ENCODE assay signal across 16 cellular contexts in genomic region chr5:72465068-72465467, GRCh38. TPM values are rescaled to one million over a fixed set of nuclear protein-coding genes. Genes with fewer than 3 reads are reported as not detected.
DNase-seq lines count a peak whose midpoint lies in the region; ATAC-seq and TF ChIP-seq lines count a peak whose summit lies in the region.
"Had no signal": no experiment of that assay in that cellular context is flagged by ENCODE, and none has a peak within 500 bp of the region (broad histone marks: within the 10 kb centered on the region; RNA-seq: fewer than 3 reads in every experiment).

No MANE protein-coding gene starts in this region.

- H3K27ac Mint-ChIP-seq in immature natural killer cell, result no peak overlapping the region
- H3K27ac Mint-ChIP-seq: activated B cell treated with CpG ODN at 0.5 μM for 24 hours had no signal

- no peak for TF ChIP-seq POLR2A in NB4 (IDR thresholded peaks at IDR 0.05; ENCODE audit: extremely low read depth, insufficient read length)

- peaks cover 0 to 2% (median 0%) of the 10 kb centered on the region in 6 donors for H3K9me3 Mint-ChIP-seq in immature natural killer cell
- H3K9me3 Mint-ChIP-seq: activated B cell treated with CpG ODN at 0.5 μM for 24 hours; activated T-helper 2 cell treated with anti-CD3 and anti-CD28 coated beads, Interferon-gamma antibody, Interleukin-2, Interleukin-4, amounts not matched to agents 10 μg/mL and 5 μg/mL and 100 μg/mL, durations not matched to agents 14 hours and 24 hours and 36 hours had no signal

- no peak overlapping the region for H3K4me3 Mint-ChIP-seq in immature natural killer cell
- H3K4me3 Mint-ChIP-seq: activated B cell treated with CpG ODN at 0.5 μM for 24 hours had no signal

- ATAC-seq in GM19395 (IDR thresholded peaks at IDR 0.05; ENCODE audit: unreplicated experiment) (peak; percentile 26), HG02852 (IDR thresholded peaks at IDR 0.05; ENCODE audit: unreplicated experiment) (peak; percentile 38)

- H3K36me3 Mint-ChIP-seq in immature natural killer cell, result no peaks in the 10 kb centered on the region

- TF ChIP-seq CTCF in NB4 (IDR thresholded peaks at IDR 0.05; ENCODE audit: low read depth, low read length), result no peak

- DNase-seq in NB4 (ENCODE audit: low read depth) (no peak), HT-29 (ENCODE audit: low spot score) (no peak), KBM-7 (no peak), mucosa of gallbladder (ENCODE audit: low spot score) (no peak), immature natural killer cell (no peak)
- DNase-seq: activated B cell treated with CpG ODN at 0.5 μM for 24 hours, HCEC 1CT, islet precursor cell, NCI-H446 treated with DMSO at 0.1 percent for 48 hours, ovary, trophoblast cell had no signal

- H3K4me3 ChIP-seq in GM08714 (ENCODE audit: low read length) (peak overlapping the region; percentile 37; the same call in 1 of the 2 replicates), NB4 (ENCODE audit: low read depth, low read length) (peak overlapping the region; percentile 50)
- H3K4me3 ChIP-seq: cardiac muscle cell, ovary had no signal

- H3K27me3 Mint-ChIP-seq in immature natural killer cell (ENCODE audit: low read depth in 3 of 3), result peaks cover 0 to 4% (median 2%) of the 10 kb centered on the region in 3 donors
- H3K27me3 Mint-ChIP-seq: activated B cell treated with CpG ODN at 0.5 μM for 24 hours had no signal

- no peaks in the 10 kb centered on the region for H3K4me1 Mint-ChIP-seq in immature natural killer cell

- in situ Hi-C loops in KBM-7 (cut with MboI; ENCODE audit: low pct_unique_long_range_greater_than_20kb, low sequenced_read_pairs), result no loop called here

RNA-seq across cellular contexts. Expression of gene ZNF366, which starts 42.1 kb away (rescaled TPM):
- not detected in 2 replicates for total RNA-seq in HT-29 (2014; rRNA removed; shearing (Covaris generic))
- total RNA-seq in mucosa of gallbladder, result 3.1 TPM
- under 1 TPM in 2 of 3 donors, not detected in 1; 0.09 to 0.62 TPM for polyA plus RNA-seq in immature natural killer cell
- total RNA-seq: activated B cell treated with CpG ODN at 0.5 μM for 24 hours; activated T-helper 2 cell treated with anti-CD3 and anti-CD28 coated beads, Interferon-gamma antibody, Interleukin-2, Interleukin-4, amounts not matched to agents 10 μg/mL and 5 μg/mL and 100 μg/mL, durations not matched to agents 14 hours and 24 hours and 36 hours; cardiac muscle cell had no signal
- polyA plus RNA-seq: cardiac muscle cell had no signal
